Comparison of ENCODE assay signal across 8 cellular contexts in genomic region chr15:68730491-68731317, GRCh38.
DNase-seq lines count a peak whose midpoint lies in the region; ATAC-seq and TF ChIP-seq lines count a peak whose summit lies in the region.

No MANE protein-coding gene starts in this region.

- no peaks in the 10 kb centered on the region for H3K9me2 ChIP-seq in PC-9 (ENCODE audit: insufficient read depth)

- intact Hi-C loops in PC-9 (cut with micrococcal nuclease; ENCODE audit: unreplicated experiment), result loop anchor here (1.0 kb wide), 2 partner anchors 145 to 195 kb away; no protein-coding TSS in a partner anchor
- intact Hi-C loops in tibial artery (cut with DNase I; ENCODE audit: low total_unique reads), result no loop called here

- H3K4me3 ChIP-seq in GM12875 (ENCODE audit: low read depth, low read length) (no peak overlapping the region), PC-9 (no peak overlapping the region), coronary artery (no peak overlapping the region), liver (ENCODE audit: low read depth in 1 of 3, low read length in 3 of 3) (no peak overlapping the region), tibial artery (no peak overlapping the region)

- H3K9me3 ChIP-seq in PC-9 (ENCODE audit: insufficient read depth, low read depth) (no peaks in the 10 kb centered on the region), liver (ENCODE audit: control insufficient read depth in 4 of 4, low read length in 3 of 4) (no peaks in the 10 kb centered on the region), tibial artery (no peaks in the 10 kb centered on the region)

- no peaks in the 10 kb centered on the region for H4K20me1 ChIP-seq in PC-9 (ENCODE audit: insufficient read depth)

- H2AFZ ChIP-seq in PC-9, result no peak overlapping the region

- CTCF ChIA-PET in PC-9 (lab: Charles Lee), result interaction anchor here (0.7 to 1.0 kb wide), 2 partner anchors 22 to 194 kb away, joined by 3 to 5 read pairs; no protein-coding TSS in a partner anchor

- H3K79me2 ChIP-seq in PC-9 (ENCODE audit: low read depth), result no peaks in the 10 kb centered on the region

- BruUV-seq in PC-9 (replicated peaks; lab: Mats Ljungman, UMichigan), result no TSS peak

- TF ChIP-seq CTCF in GM12875 (IDR thresholded peaks at IDR 0.05; ENCODE audit: borderline replicate concordance, insufficient read depth, low read depth, low read length) (peak; percentile 27; the same call in 1 of the 2 replicates), PC-9 (conservative IDR thresholded peaks at IDR 0.05) (peak; percentile 57), coronary artery (IDR thresholded peaks at IDR 0.05) (peak; percentile 51), liver (IDR thresholded peaks at IDR 0.05; ENCODE audit: low read depth, low read length, missing input control) (peak; percentile 56), tibial artery (IDR thresholded peaks at IDR 0.05) (peak; percentile 63 to 78)

- ATAC-seq in GM21360 (IDR thresholded peaks at IDR 0.05; ENCODE audit: unreplicated experiment), result no peak
- no peak for ATAC-seq in GM19397 (IDR thresholded peaks at IDR 0.05; ENCODE audit: unreplicated experiment)

- TF ChIP-seq RAD21 in liver (IDR thresholded peaks at IDR 0.05), result peak; percentile 84 to 85

- H3F3A ChIP-seq in PC-9 (ENCODE audit: insufficient read depth, low read depth), result no peaks in the 10 kb centered on the region

- no peak overlapping the region for H3K9ac ChIP-seq in liver (ENCODE audit: low read depth in 1 of 2, low read length in 2 of 2)

- DNase-seq in Ammon's horn (ENCODE audit: low spot score) (peak; percentile 75), PC-9 (peak in 1 of 2 experiments; percentile 21), coronary artery (ENCODE audit: low spot score) (no peak), tibial artery (peak in 1 of 2 donors; percentile 34)

- WGBS in liver, result 51% methylated on average over 13 of the region's 13 CpGs

- H3K4me1 ChIP-seq in PC-9 (replicated peaks; ENCODE audit: insufficient read depth) (no peaks in the 10 kb centered on the region), liver (ENCODE audit: control insufficient read depth in 4 of 4, insufficient read depth in 4 of 4, low read length in 3 of 4) (no peaks in the 10 kb centered on the region), tibial artery (peaks cover 0 to 13% (median 8%) of the 10 kb centered on the region in 4 donors)

- H3K27ac ChIP-seq in PC-9 (no peak overlapping the region), coronary artery (peak overlapping the region in 1 of 2 donors; percentile 26), liver (ENCODE audit: low read depth in 1 of 2, low read length in 2 of 2) (no peak overlapping the region), tibial artery (no peak overlapping the region)

- POLR2A ChIA-PET in PC-9 (lab: Charles Lee; ENCODE audit: unreplicated experiment), result no interaction called here

- no peak overlapping the region for H3K4me2 ChIP-seq in PC-9

- no peaks in the 10 kb centered on the region for H3K27me3 ChIP-seq in PC-9 (ENCODE audit: insufficient read depth, low read depth)
- H3K27me3 ChIP-seq in liver (ENCODE audit: control insufficient read depth in 4 of 4, insufficient read depth in 4 of 4, low read length in 3 of 4), result no peaks in the 10 kb centered on the region
- H3K27me3 ChIP-seq in tibial artery, result peaks cover 0 to 2% of the 10 kb centered on the region in 2 donors

- no peaks in the 10 kb centered on the region for H3K36me3 ChIP-seq in PC-9 (ENCODE audit: low read depth)
- H3K36me3 ChIP-seq in liver (ENCODE audit: control insufficient read depth in 4 of 4, insufficient read depth in 3 of 4, low read depth in 1 of 4, low read length in 3 of 4), result no peaks in the 10 kb centered on the region
- no peaks in the 10 kb centered on the region for H3K36me3 ChIP-seq in tibial artery

TF ChIP-seq in liver, 16 proteins besides CTCF, POLR2A, EP300 and RAD21:
- no peak for TF ChIP-seq NR2F2 (IDR thresholded peaks at IDR 0.05)
- no peak for TF ChIP-seq YY1 (IDR thresholded peaks at IDR 0.05)
- no peak for TF ChIP-seq JUND (IDR thresholded peaks at IDR 0.05)
- TF ChIP-seq, protein P1, sequence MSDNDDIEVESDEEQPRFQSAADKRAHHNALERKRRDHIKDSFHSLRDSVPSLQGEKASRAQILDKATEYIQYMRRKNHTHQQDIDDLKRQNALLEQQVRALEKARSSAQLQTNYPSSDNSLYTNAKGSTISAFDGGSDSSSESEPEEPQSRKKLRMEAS (IDR thresholded peaks at IDR 0.05), result no peak
- no peak for TF ChIP-seq FOXA2 (IDR thresholded peaks at IDR 0.05)
- TF ChIP-seq, protein P2, sequence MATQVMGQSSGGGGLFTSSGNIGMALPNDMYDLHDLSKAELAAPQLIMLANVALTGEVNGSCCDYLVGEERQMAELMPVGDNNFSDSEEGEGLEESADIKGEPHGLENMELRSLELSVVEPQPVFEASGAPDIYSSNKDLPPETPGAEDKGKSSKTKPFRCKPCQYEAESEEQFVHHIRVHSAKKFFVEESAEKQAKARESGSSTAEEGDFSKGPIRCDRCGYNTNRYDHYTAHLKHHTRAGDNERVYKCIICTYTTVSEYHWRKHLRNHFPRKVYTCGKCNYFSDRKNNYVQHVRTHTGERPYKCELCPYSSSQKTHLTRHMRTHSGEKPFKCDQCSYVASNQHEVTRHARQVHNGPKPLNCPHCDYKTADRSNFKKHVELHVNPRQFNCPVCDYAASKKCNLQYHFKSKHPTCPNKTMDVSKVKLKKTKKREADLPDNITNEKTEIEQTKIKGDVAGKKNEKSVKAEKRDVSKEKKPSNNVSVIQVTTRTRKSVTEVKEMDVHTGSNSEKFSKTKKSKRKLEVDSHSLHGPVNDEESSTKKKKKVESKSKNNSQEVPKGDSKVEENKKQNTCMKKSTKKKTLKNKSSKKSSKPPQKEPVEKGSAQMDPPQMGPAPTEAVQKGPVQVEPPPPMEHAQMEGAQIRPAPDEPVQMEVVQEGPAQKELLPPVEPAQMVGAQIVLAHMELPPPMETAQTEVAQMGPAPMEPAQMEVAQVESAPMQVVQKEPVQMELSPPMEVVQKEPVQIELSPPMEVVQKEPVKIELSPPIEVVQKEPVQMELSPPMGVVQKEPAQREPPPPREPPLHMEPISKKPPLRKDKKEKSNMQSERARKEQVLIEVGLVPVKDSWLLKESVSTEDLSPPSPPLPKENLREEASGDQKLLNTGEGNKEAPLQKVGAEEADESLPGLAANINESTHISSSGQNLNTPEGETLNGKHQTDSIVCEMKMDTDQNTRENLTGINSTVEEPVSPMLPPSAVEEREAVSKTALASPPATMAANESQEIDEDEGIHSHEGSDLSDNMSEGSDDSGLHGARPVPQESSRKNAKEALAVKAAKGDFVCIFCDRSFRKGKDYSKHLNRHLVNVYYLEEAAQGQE (IDR thresholded peaks at IDR 0.05), result no peak
- TF ChIP-seq HNF4A (conservative IDR thresholded peaks at IDR 0.05), result no peak
- TF ChIP-seq ZBTB33 (IDR thresholded peaks at IDR 0.05), result no peak
- no peak for TF ChIP-seq GABPA (IDR thresholded peaks at IDR 0.05 in 1 of 2, conservative IDR thresholded peaks at IDR 0.05 in 1 of 2)
- no peak for TF ChIP-seq EGR1 (IDR thresholded peaks at IDR 0.05; ENCODE audit: low read depth in 2 of 2)
- TF ChIP-seq FOXA1 (IDR thresholded peaks at IDR 0.05), result no peak
- no peak for TF ChIP-seq RXRA (IDR thresholded peaks at IDR 0.05)
- no peak for TF ChIP-seq HNF4G (IDR thresholded peaks at IDR 0.05)
- no peak for TF ChIP-seq SP1 (IDR thresholded peaks at IDR 0.05)
- TF ChIP-seq, protein P3, sequence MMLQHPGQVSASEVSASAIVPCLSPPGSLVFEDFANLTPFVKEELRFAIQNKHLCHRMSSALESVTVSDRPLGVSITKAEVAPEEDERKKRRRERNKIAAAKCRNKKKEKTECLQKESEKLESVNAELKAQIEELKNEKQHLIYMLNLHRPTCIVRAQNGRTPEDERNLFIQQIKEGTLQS (IDR thresholded peaks at IDR 0.05), result no peak
- no peak for TF ChIP-seq TAF1 (conservative IDR thresholded peaks at IDR 0.05)
